8 cellular contexts compared by ENCODE assay signal in genomic region chr10:72242675-72243074, GRCh38. TPM values are rescaled to one million over a fixed set of nuclear protein-coding genes. Genes with fewer than 3 reads are reported as not detected.
DNase-seq lines count a peak whose midpoint lies in the region; ATAC-seq and TF ChIP-seq lines count a peak whose summit lies in the region.

No MANE protein-coding gene starts in this region.

- H3K18ac ChIP-seq in mesenchymal stem cell (ENCODE audit: low read depth in 1 of 2, low read length in 2 of 2), result peak overlapping the region in 1 of 2 experiments; percentile 95

- H3K9me3 ChIP-seq in mesenchymal stem cell (ENCODE audit: control insufficient read depth, low read length) (no peaks in the 10 kb centered on the region), transverse colon (no peaks in the 10 kb centered on the region)

- no peak for ATAC-seq in central memory CD8-positive, alpha-beta T cell (replicated peaks; ENCODE audit: extremely low read depth, poor library complexity, severe bottlenecking)
- ATAC-seq in GM21381 (IDR thresholded peaks at IDR 0.05; ENCODE audit: unreplicated experiment) (no peak), HG03432 (IDR thresholded peaks at IDR 0.05; ENCODE audit: unreplicated experiment) (no peak)

- no peak for TF ChIP-seq EP300 in transverse colon (IDR thresholded peaks at IDR 0.05; ENCODE audit: low read depth)

- no peak for TF ChIP-seq POLR2A in transverse colon (IDR thresholded peaks at IDR 0.05)

- H3K27me3 ChIP-seq in mesenchymal stem cell (ENCODE audit: control insufficient read depth in 1 of 2, insufficient read depth in 1 of 2, low read length in 2 of 2) (no peaks in the 10 kb centered on the region), transverse colon (no peaks in the 10 kb centered on the region)

- H2BK120ac ChIP-seq in mesenchymal stem cell (ENCODE audit: low read depth, low read length), result peak overlapping the region; percentile 75

- H3K36me3 ChIP-seq in mesenchymal stem cell (ENCODE audit: control insufficient read depth in 1 of 2, insufficient read depth in 2 of 2, low read depth in 1 of 2, low read length in 2 of 2) (no peaks in the 10 kb centered on the region), transverse colon (no peaks in the 10 kb centered on the region)

- H3K27ac ChIP-seq in mesenchymal stem cell (ENCODE audit: low read length, poor library complexity, severe bottlenecking), result no peak overlapping the region
- peak overlapping the region; percentile 93 to 97 (median 94) for H3K27ac ChIP-seq in transverse colon

- H2AK5ac ChIP-seq in mesenchymal stem cell (ENCODE audit: low read length, severe bottlenecking), result peak overlapping the region; percentile 57

- in situ Hi-C loops in transverse colon (cut with MboI; ENCODE audit: low pct_ligation_motif_present in 1 of 4, low pct_unique_long_range_greater_than_20kb in 1 of 4, low sequenced_read_pairs in 3 of 4), result loop anchor here in 2 of 4 donors (10.0 to 25.0 kb wide), 2 partner anchors 92 to 95 kb away; no protein-coding TSS in a partner anchor

- peak overlapping the region; percentile 5 to 23 for H3K14ac ChIP-seq in mesenchymal stem cell (ENCODE audit: low read length in 2 of 2)

- H2BK12ac ChIP-seq in mesenchymal stem cell (ENCODE audit: low read length in 2 of 2), result peak overlapping the region; percentile 46 to 96

- peaks cover 7% of the 10 kb centered on the region for H3K36me3 Mint-ChIP-seq in activated T-cell treated with anti-CD3 and anti-CD28 coated beads, Interleukin-2, amount 50 U/mL, for 24 hours (ENCODE audit: low read depth)
- no peaks in the 10 kb centered on the region for H3K36me3 Mint-ChIP-seq in central memory CD8-positive, alpha-beta T cell (ENCODE audit: insufficient read depth)

- peak overlapping the region; percentile 84 for H3K27ac Mint-ChIP-seq in activated T-cell treated with anti-CD3 and anti-CD28 coated beads, Interleukin-2, amount 50 U/mL, for 24 hours
- peak overlapping the region; percentile 61 for H3K27ac Mint-ChIP-seq in central memory CD8-positive, alpha-beta T cell (ENCODE audit: low read depth)

- no peak overlapping the region for H2AFZ ChIP-seq in mesenchymal stem cell (ENCODE audit: low read depth, low read length)

- H3K4me2 ChIP-seq in mesenchymal stem cell (ENCODE audit: low read length, poor library complexity, severe bottlenecking), result no peak overlapping the region

- H3K23ac ChIP-seq in mesenchymal stem cell (ENCODE audit: low read length in 2 of 2), result no peak overlapping the region

- peak overlapping the region; percentile 65 to 89 for H3K4ac ChIP-seq in mesenchymal stem cell (ENCODE audit: low read depth in 1 of 2, low read length in 2 of 2)

- no peak overlapping the region for H2BK5ac ChIP-seq in mesenchymal stem cell (ENCODE audit: low read depth, low read length, poor library complexity, severe bottlenecking)

- H4K8ac ChIP-seq in mesenchymal stem cell (ENCODE audit: low read length), result peak overlapping the region; percentile 73

- H3K4me1 ChIP-seq in mesenchymal stem cell (ENCODE audit: control insufficient read depth, insufficient read depth, low read depth, low read length) (peaks cover 8% of the 10 kb centered on the region), transverse colon (peaks cover 49 to 58% (median 53%) of the 10 kb centered on the region in 4 donors)

- H3K4me3 ChIP-seq in mesenchymal stem cell (ENCODE audit: insufficient read depth in 1 of 2, low read depth in 1 of 2, low read length in 2 of 2) (no peak overlapping the region), transverse colon (no peak overlapping the region)

- no peak overlapping the region for H3K9ac ChIP-seq in mesenchymal stem cell (ENCODE audit: low read length)

- intact Hi-C loops in transverse colon (cut with DNase I; ENCODE audit: low total_unique reads), result no loop called here

- no peaks in the 10 kb centered on the region for H3K27me3 Mint-ChIP-seq in activated T-cell treated with anti-CD3 and anti-CD28 coated beads, Interleukin-2, amount 50 U/mL, for 24 hours
- H3K27me3 Mint-ChIP-seq in central memory CD8-positive, alpha-beta T cell, result no peaks in the 10 kb centered on the region

- peak overlapping the region; percentile 19 for H3K4me3 Mint-ChIP-seq in activated T-cell treated with anti-CD3 and anti-CD28 coated beads, Interleukin-2, amount 50 U/mL, for 24 hours
- H3K4me3 Mint-ChIP-seq in central memory CD8-positive, alpha-beta T cell, result no peak overlapping the region

- 33% methylated on average over 4 of the region's 4 CpGs for WGBS in mesenchymal stem cell
- 80 to 81% methylated on average over 2 to 4 of the region's 4 CpGs for WGBS in transverse colon (ENCODE audit: low coverage in 1 of 2), 2 donors

- no peaks in the 10 kb centered on the region for H3K79me1 ChIP-seq in mesenchymal stem cell (replicated peaks; ENCODE audit: low read length, poor library complexity, severe bottlenecking)

- no peak for TF ChIP-seq CTCF in transverse colon (IDR thresholded peaks at IDR 0.05)

- H3K4me1 Mint-ChIP-seq in activated T-cell treated with anti-CD3 and anti-CD28 coated beads, Interleukin-2, amount 50 U/mL, for 24 hours (ENCODE audit: low read depth), result peaks cover 68% of the 10 kb centered on the region
- H3K4me1 Mint-ChIP-seq in central memory CD8-positive, alpha-beta T cell, result peaks cover 47% of the 10 kb centered on the region

- no peak for DNase-seq in activated T-cell treated with anti-CD3 and anti-CD28 coated beads, Interleukin-2, amount 50 U/mL, for 24 hours
- DNase-seq in activated T-cell treated with anti-CD3 and anti-CD28 coated beads, Interleukin-2, amount 50 U/mL, for 1 hour, result no peak
- DNase-seq in central memory CD8-positive, alpha-beta T cell (ENCODE audit: low spot score in 2 of 2), result no peak
- DNase-seq in mesenchymal stem cell, result peak; percentile 85
- peak; percentile 39 for DNase-seq in transverse colon
- DNase-seq in glomerular visceral epithelial cell (ENCODE audit: extremely low spot score), result no peak

- H2BK15ac ChIP-seq in mesenchymal stem cell (ENCODE audit: low read depth, poor library complexity, severe bottlenecking), result peak overlapping the region; percentile 79

- H3K9me3 Mint-ChIP-seq in activated T-cell treated with anti-CD3 and anti-CD28 coated beads, Interleukin-2, amount 50 U/mL, for 24 hours, result no peaks in the 10 kb centered on the region
- no peaks in the 10 kb centered on the region for H3K9me3 Mint-ChIP-seq in central memory CD8-positive, alpha-beta T cell

- H4K91ac ChIP-seq in mesenchymal stem cell (ENCODE audit: low read length), result peak overlapping the region; percentile 93

RNA-seq across cellular contexts. Expression of gene ASCC1, which starts 26.6 kb away (rescaled TPM):
- 36.0 TPM for polyA plus RNA-seq in mesenchymal stem cell (2013, experiment 1 of 2)
- polyA plus RNA-seq in mesenchymal stem cell (2013, experiment 2 of 2), result 36.1 TPM
- 10 to 100 TPM; 13.4 to 34.0 (median 20.5) TPM for total RNA-seq in transverse colon

RNA-seq across cellular contexts. Expression of gene ANAPC16, which starts 26.9 kb away (rescaled TPM):
- polyA plus RNA-seq in mesenchymal stem cell (2013, experiment 1 of 2), result 63.6 TPM
- 65.1 TPM for polyA plus RNA-seq in mesenchymal stem cell (2013, experiment 2 of 2)
- total RNA-seq in transverse colon, result 10 to 100 TPM; 57.6 to 77.4 (median 65.5) TPM

RNA-seq across cellular contexts. Expression of gene DDIT4, which starts 31.0 kb away (rescaled TPM):
- 109 TPM for polyA plus RNA-seq in mesenchymal stem cell (2013, experiment 1 of 2)
- polyA plus RNA-seq in mesenchymal stem cell (2013, experiment 2 of 2), result 107 TPM
- total RNA-seq in transverse colon, result 100 to 1,000 TPM in 3 of 4 donors, 10 to 100 TPM in 1; 64.5 to 356 (median 150) TPM

Comparison
In these comparisons a context has a peak if more than half of its experiments do, and no peak if none do; other contexts are left out.
1. DNase-seq: peak in mesenchymal stem cell (single experiment) and transverse colon (single experiment); none in activated T-cell treated with anti-CD3 and anti-CD28 coated beads, Interleukin-2, amount 50 U/mL, for 24 hours (single experiment), activated T-cell treated with anti-CD3 and anti-CD28 coated beads, Interleukin-2, amount 50 U/mL, for 1 hour (single experiment), central memory CD8-positive, alpha-beta T cell (0 of 2) and glomerular visceral epithelial cell (single experiment).